Comparison of ENCODE assay signal across 8 cellular contexts in genomic region chr1:11806307-11806936, GRCh38. TPM values are rescaled to one million over a fixed set of nuclear protein-coding genes. Genes with fewer than 3 reads are reported as not detected.
DNase-seq lines count a peak whose midpoint lies in the region; ATAC-seq and FAIRE-seq lines count a peak whose summit lies in the region.

No MANE protein-coding gene starts in this region.

- H3K4me3 Mint-ChIP-seq in activated T-helper 2 cell treated with anti-CD3 and anti-CD28 coated beads, Interferon-gamma antibody, Interleukin-2, Interleukin-4, amounts not matched to agents 10 μg/mL and 5 μg/mL and 100 μg/mL, durations not matched to agents 14 hours and 24 hours and 36 hours (ENCODE audit: low read depth), result peak overlapping the region; percentile 90

- peaks cover 38% of the 10 kb centered on the region for H3K36me3 Mint-ChIP-seq in activated T-helper 2 cell treated with anti-CD3 and anti-CD28 coated beads, Interferon-gamma antibody, Interleukin-2, Interleukin-4, amounts not matched to agents 10 μg/mL and 5 μg/mL and 100 μg/mL, durations not matched to agents 14 hours and 24 hours and 36 hours (ENCODE audit: low read depth)

- H3K27ac Mint-ChIP-seq in activated T-helper 2 cell treated with anti-CD3 and anti-CD28 coated beads, Interferon-gamma antibody, Interleukin-2, Interleukin-4, amounts not matched to agents 10 μg/mL and 5 μg/mL and 100 μg/mL, durations not matched to agents 14 hours and 24 hours and 36 hours, result peak overlapping the region; percentile 88

- peaks cover 2% of the 10 kb centered on the region for H3K36me3 ChIP-seq in rectal smooth muscle tissue (ENCODE audit: control insufficient read depth, insufficient read depth, low read length)

- H3K4me3 ChIP-seq in rectal smooth muscle tissue (ENCODE audit: low read length), result peak overlapping the region; percentile 91

- peaks cover 56% of the 10 kb centered on the region for H3K4me1 Mint-ChIP-seq in activated T-helper 2 cell treated with anti-CD3 and anti-CD28 coated beads, Interferon-gamma antibody, Interleukin-2, Interleukin-4, amounts not matched to agents 10 μg/mL and 5 μg/mL and 100 μg/mL, durations not matched to agents 14 hours and 24 hours and 36 hours (ENCODE audit: low read depth)

- DNase-seq in NCI-H1092 (lab: John Stamatoyannopoulos, UW) (peak; percentile 18), NCI-H1092 treated with DMSO at 0.1 percent for 48 hours (lab: John Stamatoyannopoulos, UW) (no peak), HTR-8/SVneo (ENCODE audit: insufficient read length, low spot score) (peak; percentile 49), left cardiac atrium (peak; percentile 19)
- no peak for DNase-seq in activated T-helper 2 cell treated with anti-CD3 and anti-CD28 coated beads, Interferon-gamma antibody, Interleukin-2, Interleukin-4, amounts not matched to agents 10 μg/mL and 5 μg/mL and 100 μg/mL, durations not matched to agents 14 hours and 24 hours and 36 hours (ENCODE audit: low spot score)
- DNase-seq in stimulated activated CD4-positive, alpha-beta T cell treated with anti-CD3 and anti-CD28 coated beads, Interleukin-1b, Interleukin-23, amount 100 ng/mL, for 48 hours, result no peak

- H3K9me3 Mint-ChIP-seq in activated T-helper 2 cell treated with anti-CD3 and anti-CD28 coated beads, Interferon-gamma antibody, Interleukin-2, Interleukin-4, amounts not matched to agents 10 μg/mL and 5 μg/mL and 100 μg/mL, durations not matched to agents 14 hours and 24 hours and 36 hours, result no peaks in the 10 kb centered on the region

- H3K9ac ChIP-seq in rectal smooth muscle tissue (ENCODE audit: low read length), result no peak overlapping the region

- FAIRE-seq in HTR-8/SVneo (lab: Jason Lieb, UNC), result no peak

- no peaks in the 10 kb centered on the region for H3K27me3 Mint-ChIP-seq in activated T-helper 2 cell treated with anti-CD3 and anti-CD28 coated beads, Interferon-gamma antibody, Interleukin-2, Interleukin-4, amounts not matched to agents 10 μg/mL and 5 μg/mL and 100 μg/mL, durations not matched to agents 14 hours and 24 hours and 36 hours (ENCODE audit: low read depth)

- ATAC-seq in GM21526 (IDR thresholded peaks at IDR 0.05; ENCODE audit: low FRiP score, unreplicated experiment) (peak; percentile 41), left cardiac atrium (peak; percentile 23 to 37)

- H3K27me3 ChIP-seq in rectal smooth muscle tissue (ENCODE audit: control insufficient read depth, insufficient read depth, low read length), result no peaks in the 10 kb centered on the region

- H3K4me1 ChIP-seq in rectal smooth muscle tissue (ENCODE audit: control insufficient read depth, insufficient read depth, low read length), result peaks cover 23% of the 10 kb centered on the region

- peak overlapping the region; percentile 95 for H3K27ac ChIP-seq in rectal smooth muscle tissue (ENCODE audit: low read depth, low read length)

- intact Hi-C loops in activated T-helper 2 cell treated with anti-CD3 and anti-CD28 coated beads, Interferon-gamma antibody, Interleukin-2, Interleukin-4, amounts not matched to agents 10 μg/mL and 5 μg/mL and 100 μg/mL, durations not matched to agents 14 hours and 24 hours and 36 hours (cut with micrococcal nuclease), result loop anchor here (5.0 kb wide), 2 partner anchors 101 to 534 kb away; partner anchors contain the start of gene UBIAD1
- intact Hi-C loops in left cardiac atrium (cut with DNase I), result no loop called here

RNA-seq across cellular contexts. Expression of gene CLCN6, which starts 0.4 kb away (rescaled TPM):
- 18.8 and 18.9 TPM in 2 replicates for total RNA-seq in activated T-helper 2 cell treated with anti-CD3 and anti-CD28 coated beads, Interferon-gamma antibody, Interleukin-2, Interleukin-4, amounts not matched to agents 10 μg/mL and 5 μg/mL and 100 μg/mL, durations not matched to agents 14 hours and 24 hours and 36 hours
- total RNA-seq in left cardiac atrium, result 10 to 100 TPM; 32.1 to 49.0 TPM

RNA-seq across cellular contexts. Expression of gene MTHFR, which starts 0.7 kb away (rescaled TPM):
- total RNA-seq in activated T-helper 2 cell treated with anti-CD3 and anti-CD28 coated beads, Interferon-gamma antibody, Interleukin-2, Interleukin-4, amounts not matched to agents 10 μg/mL and 5 μg/mL and 100 μg/mL, durations not matched to agents 14 hours and 24 hours and 36 hours, result 18.8 and 21.4 TPM in 2 replicates
- total RNA-seq in left cardiac atrium, result 10 to 100 TPM; 40.1 to 64.3 TPM

RNA-seq across cellular contexts. Expression of gene NPPA, which starts 41.2 kb away (rescaled TPM):
- total RNA-seq in activated T-helper 2 cell treated with anti-CD3 and anti-CD28 coated beads, Interferon-gamma antibody, Interleukin-2, Interleukin-4, amounts not matched to agents 10 μg/mL and 5 μg/mL and 100 μg/mL, durations not matched to agents 14 hours and 24 hours and 36 hours, result not detected in 2 replicates
- total RNA-seq in left cardiac atrium, result over 10,000 TPM; 22,081 to 58,150 TPM

RNA-seq across cellular contexts. Expression of gene C1orf167, which starts 44.4 kb away (rescaled TPM):
- total RNA-seq in activated T-helper 2 cell treated with anti-CD3 and anti-CD28 coated beads, Interferon-gamma antibody, Interleukin-2, Interleukin-4, amounts not matched to agents 10 μg/mL and 5 μg/mL and 100 μg/mL, durations not matched to agents 14 hours and 24 hours and 36 hours, result not detected in 2 replicates
- 1 to 10 TPM; 1.2 to 1.3 TPM for total RNA-seq in left cardiac atrium

RNA-seq across cellular contexts. Expression of gene NPPB, which starts 52.3 kb away (rescaled TPM):
- not detected in 2 replicates for total RNA-seq in activated T-helper 2 cell treated with anti-CD3 and anti-CD28 coated beads, Interferon-gamma antibody, Interleukin-2, Interleukin-4, amounts not matched to agents 10 μg/mL and 5 μg/mL and 100 μg/mL, durations not matched to agents 14 hours and 24 hours and 36 hours
- total RNA-seq in left cardiac atrium, result 1,000 to 10,000 TPM in 1 of 2 donors, 100 to 1,000 TPM in 1; 368 to 4,414 TPM

Comparison
In these comparisons a context has a peak if more than half of its experiments do, and no peak if none do; other contexts are left out.
1. DNase-seq: peak in NCI-H1092 (single experiment), HTR-8/SVneo (single experiment) and left cardiac atrium (single experiment); none in NCI-H1092 treated with DMSO at 0.1 percent for 48 hours (single experiment), activated T-helper 2 cell treated with anti-CD3 and anti-CD28 coated beads, Interferon-gamma antibody, Interleukin-2, Interleukin-4, amounts not matched to agents 10 μg/mL and 5 μg/mL and 100 μg/mL, durations not matched to agents 14 hours and 24 hours and 36 hours (single experiment) and stimulated activated CD4-positive, alpha-beta T cell treated with anti-CD3 and anti-CD28 coated beads, Interleukin-1b, Interleukin-23, amount 100 ng/mL, for 48 hours (single experiment).
2. RNA of gene NPPA, which starts 41.2 kb away (total RNA-seq): 22,081 to 58,150 TPM in left cardiac atrium; not detected in activated T-helper 2 cell treated with anti-CD3 and anti-CD28 coated beads, Interferon-gamma antibody, Interleukin-2, Interleukin-4, amounts not matched to agents 10 μg/mL and 5 μg/mL and 100 μg/mL, durations not matched to agents 14 hours and 24 hours and 36 hours; every median in the first group is over 1,000 times any median in the second.